ENCODE assay signal across 8 cellular contexts in the genomic region with DNA sequence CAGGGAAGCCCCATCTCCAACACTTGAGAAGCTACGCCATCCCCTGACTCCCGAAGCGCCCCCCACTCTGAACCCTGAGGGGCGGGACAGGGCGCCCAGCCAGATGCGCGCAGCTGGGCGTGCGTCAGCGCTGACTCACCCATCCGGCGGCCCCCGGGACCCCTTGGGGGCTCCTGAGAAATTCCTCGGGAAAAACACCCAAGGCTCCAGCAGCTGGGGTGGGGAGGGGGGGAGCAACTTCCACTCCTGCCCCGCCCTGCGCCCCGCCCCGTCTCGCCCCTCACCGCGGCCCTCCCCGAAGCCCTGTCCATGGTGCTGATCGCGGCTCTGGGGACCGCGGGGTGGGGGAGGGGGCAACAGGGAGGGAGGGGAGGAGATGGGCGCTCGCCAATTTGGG. TPM values are rescaled to one million over a fixed set of nuclear protein-coding genes. Genes with fewer than 3 reads are reported as not detected.
DNase-seq lines count a peak whose midpoint lies in the region; ATAC-seq, FAIRE-seq and TF ChIP-seq lines count a peak whose summit lies in the region.

No MANE protein-coding gene starts in this region.

- H3K4me3 Mint-ChIP-seq in natural killer cell: no peak overlapping the region

- FAIRE-seq in GM19239 (lab: Jason Lieb, UNC): no peak

- no peaks in the 10 kb centered on the region for H3K9me3 Mint-ChIP-seq in natural killer cell

- TF ChIP-seq CTCF in GM10266 (IDR thresholded peaks at IDR 0.05; ENCODE audit: control insufficient read depth, insufficient read depth, low read depth, missing control alignments) (no peak), natural killer cell (IDR thresholded peaks at IDR 0.05) (no peak), BE2C (IDR thresholded peaks at IDR 0.05; ENCODE audit: low read depth, low read length) (no peak)

- peaks cover 33 to 36% of the 10 kb centered on the region in 2 donors for H3K27me3 Mint-ChIP-seq in natural killer cell (ENCODE audit: low read depth in 2 of 2)

- H3K27ac Mint-ChIP-seq in natural killer cell: peak overlapping the region in 1 of 2 donors; percentile 15

- H3K9me3 ChIP-seq in BE2C: no peaks in the 10 kb centered on the region

- ATAC-seq in esophagus mucosa: peak; percentile 32
- ATAC-seq in natural killer cell: peak; percentile 80 to 88 (median 82)
- ATAC-seq in GM21576 (IDR thresholded peaks at IDR 0.05; ENCODE audit: unreplicated experiment): no peak

- intact Hi-C loops in natural killer cell (cut with micrococcal nuclease): no loop called here

- no peaks in the 10 kb centered on the region for H3K36me3 ChIP-seq in BE2C

- peaks cover 39 to 60% of the 10 kb centered on the region in 2 donors for H3K4me1 Mint-ChIP-seq in natural killer cell

- no peaks in the 10 kb centered on the region for H3K4me1 ChIP-seq in BE2C

- no peaks in the 10 kb centered on the region for H3K36me3 Mint-ChIP-seq in natural killer cell

- peak; percentile 69 for DNase-seq in GM10266 (ENCODE audit: extremely low spot score)
- DNase-seq in activated CD4-positive, alpha-beta T cell treated with anti-CD3 and anti-CD28 coated beads, Interleukin-2, amount 50 U/mL, for 48 hours: peak; percentile 37 to 41
- DNase-seq in natural killer cell: peak; percentile 59
- no peak for DNase-seq in BE2C
- no peak for DNase-seq in NCI-H2107 treated with DMSO at 0.1 percent for 48 hours (lab: John Stamatoyannopoulos, UW; ENCODE audit: unreplicated experiment)
- no peak for DNase-seq in GM19239 (ENCODE audit: insufficient read length, low spot score)

- no peak overlapping the region for H3K4me3 ChIP-seq in BE2C (ENCODE audit: low read depth, low read length)

- H3K27me3 ChIP-seq in BE2C: peaks cover 54% of the 10 kb centered on the region

RNA-seq across cellular contexts. Expression of gene COL5A3, which starts 1.0 kb away (rescaled TPM):
- total RNA-seq in esophagus mucosa (5.6 TPM), natural killer cell (1 to 10 TPM in 1 of 3 donors, under 1 TPM in 2; 0.33 to 6.6 (median 0.63) TPM)
- polyA plus RNA-seq in BE2C (2012; ENCODE audit: insufficient read depth, insufficient read length, low read depth): not detected

RNA-seq across cellular contexts. Expression of gene RDH8, which starts 4.0 kb away (rescaled TPM):
- total RNA-seq in esophagus mucosa: not detected
- not detected for total RNA-seq in natural killer cell
- not detected for polyA plus RNA-seq in BE2C (2012; ENCODE audit: insufficient read depth, insufficient read length, low read depth)

Comparison
In these comparisons a context has a peak if more than half of its experiments do, and no peak if none do; other contexts are left out.
1. DNase-seq: peak in GM10266 (single experiment), activated CD4-positive, alpha-beta T cell treated with anti-CD3 and anti-CD28 coated beads, Interleukin-2, amount 50 U/mL, for 48 hours (2 of 2) and natural killer cell (single experiment); none in BE2C (single experiment), NCI-H2107 treated with DMSO at 0.1 percent for 48 hours (single experiment) and GM19239 (single experiment).